Comparison of ENCODE assay signal across 16 cellular contexts in genomic region chr2:7373156-7373555, GRCh38.
DNase-seq lines count a peak whose midpoint lies in the region; ATAC-seq and TF ChIP-seq lines count a peak whose summit lies in the region.
"Had no signal": no experiment of that assay in that cellular context is flagged by ENCODE, and none has a peak within 500 bp of the region (broad histone marks: within the 10 kb centered on the region; RNA-seq: fewer than 3 reads in every experiment).

No MANE protein-coding gene starts in this region.

- H3K4me3 ChIP-seq in right atrium auricular region = no peak overlapping the region
- no peak overlapping the region for H3K4me3 ChIP-seq in esophagus muscularis mucosa
- H3K4me3 ChIP-seq: GM12878, GM23248 had no signal

- DNase-seq in left ventricle myocardium superior = no peak
- no peak for DNase-seq in right atrium auricular region (ENCODE audit: low spot score)
- peak; percentile 82 for DNase-seq in cerebellar cortex (ENCODE audit: low spot score)
- DNase-seq in esophagus muscularis mucosa (ENCODE audit: extremely low spot score) = peak; percentile 82
- no peak for DNase-seq in DMS79 (lab: John Stamatoyannopoulos, UW)
- DNase-seq in activated CD4-positive, CD25-positive, alpha-beta regulatory T cell treated with anti-CD3 and anti-CD28 coated beads, Interleukin-2, amount 50 U/mL, for 72 hours = no peak
- DNase-seq: Calu3; CD4-positive, alpha-beta memory T cell; COR-L47; DMS53; DND-41; GDM1; GM23248; H7 had no signal

- WGBS in esophagus muscularis mucosa = 93% methylated on average over 1 of the region's 1 CpG

- H3K27me3 ChIP-seq in right atrium auricular region = no peaks in the 10 kb centered on the region
- H3K27me3 ChIP-seq in esophagus muscularis mucosa = no peaks in the 10 kb centered on the region

- TF ChIP-seq EP300 in esophagus muscularis mucosa (IDR thresholded peaks at IDR 0.05) = no peak

- peaks cover 0 to 5% of the 10 kb centered on the region in 2 donors for H3K4me1 ChIP-seq in right atrium auricular region
- H3K4me1 ChIP-seq in esophagus muscularis mucosa = no peaks in the 10 kb centered on the region

- intact Hi-C loops in left ventricle myocardium superior (cut with micrococcal nuclease) (no loop called here), esophagus muscularis mucosa (cut with DNase I) (no loop called here)

- TF ChIP-seq CTCF in right atrium auricular region (IDR thresholded peaks at IDR 0.05) (no peak), esophagus muscularis mucosa (IDR thresholded peaks at IDR 0.05) (no peak)

- H3K27ac ChIP-seq in right atrium auricular region (no peak overlapping the region), esophagus muscularis mucosa (replicated peaks in 1 of 4) (no peak overlapping the region)
- H3K27ac ChIP-seq: GM23248 had no signal

- no peak for TF ChIP-seq POLR2A in esophagus muscularis mucosa (IDR thresholded peaks at IDR 0.05; ENCODE audit: low read depth)

- H3K36me3 ChIP-seq in right atrium auricular region (no peaks in the 10 kb centered on the region), esophagus muscularis mucosa (no peaks in the 10 kb centered on the region)

- ATAC-seq in left ventricle myocardium superior = peak; percentile 26
- ATAC-seq: GM12878, HCT116 had no signal

- H3K9me3 ChIP-seq in right atrium auricular region = peaks cover 0 to 14% of the 10 kb centered on the region in 2 donors
- H3K9me3 ChIP-seq in esophagus muscularis mucosa = peaks cover 0 to 15% (median 12%) of the 10 kb centered on the region in 4 donors

Comparison
In these comparisons a context has a peak if more than half of its experiments do, and no peak if none do; other contexts are left out.
1. DNase-seq: peak in cerebellar cortex (single experiment) and esophagus muscularis mucosa (single experiment); none in left ventricle myocardium superior (single experiment), right atrium auricular region (single experiment), DMS79 (single experiment) and activated CD4-positive, CD25-positive, alpha-beta regulatory T cell treated with anti-CD3 and anti-CD28 coated beads, Interleukin-2, amount 50 U/mL, for 72 hours (single experiment).